ENCODE assay signal across 1 cellular context in genomic region chr3:44365952-44366351, GRCh38.
TF ChIP-seq lines count a peak whose summit lies in the region.

No MANE protein-coding gene starts in this region.

TF ChIP-seq in GM23338, 12 proteins besides CTCF, POLR2A, EP300 and RAD21 (continued from another document):
- no peak for TF ChIP-seq REST (IDR thresholded peaks at IDR 0.05; ENCODE audit: unreplicated experiment)
- TF ChIP-seq ETS1 (IDR thresholded peaks at IDR 0.05), result no peak
- no peak for TF ChIP-seq EZH2 (IDR thresholded peaks at IDR 0.05; ENCODE audit: low read depth, unreplicated experiment)
- no peak for TF ChIP-seq JUNB (IDR thresholded peaks at IDR 0.05; ENCODE audit: unreplicated experiment)
- no peak for TF ChIP-seq ZNF114 (CRISPR knock-in tag; IDR thresholded peaks at IDR 0.05)
- no peak for TF ChIP-seq POLR2AphosphoS5 (IDR thresholded peaks at IDR 0.05; ENCODE audit: low read depth)
- no peak for TF ChIP-seq EZH2phosphoT487 (IDR thresholded peaks at IDR 0.05; ENCODE audit: unreplicated experiment)
- no peak for TF ChIP-seq CREB1 (CRISPR knock-in tag; IDR thresholded peaks at IDR 0.05; ENCODE audit: low read depth)
- TF ChIP-seq ZNF331 (CRISPR knock-in tag; IDR thresholded peaks at IDR 0.05; ENCODE audit: low read depth), result no peak
- TF ChIP-seq, protein P1, sequence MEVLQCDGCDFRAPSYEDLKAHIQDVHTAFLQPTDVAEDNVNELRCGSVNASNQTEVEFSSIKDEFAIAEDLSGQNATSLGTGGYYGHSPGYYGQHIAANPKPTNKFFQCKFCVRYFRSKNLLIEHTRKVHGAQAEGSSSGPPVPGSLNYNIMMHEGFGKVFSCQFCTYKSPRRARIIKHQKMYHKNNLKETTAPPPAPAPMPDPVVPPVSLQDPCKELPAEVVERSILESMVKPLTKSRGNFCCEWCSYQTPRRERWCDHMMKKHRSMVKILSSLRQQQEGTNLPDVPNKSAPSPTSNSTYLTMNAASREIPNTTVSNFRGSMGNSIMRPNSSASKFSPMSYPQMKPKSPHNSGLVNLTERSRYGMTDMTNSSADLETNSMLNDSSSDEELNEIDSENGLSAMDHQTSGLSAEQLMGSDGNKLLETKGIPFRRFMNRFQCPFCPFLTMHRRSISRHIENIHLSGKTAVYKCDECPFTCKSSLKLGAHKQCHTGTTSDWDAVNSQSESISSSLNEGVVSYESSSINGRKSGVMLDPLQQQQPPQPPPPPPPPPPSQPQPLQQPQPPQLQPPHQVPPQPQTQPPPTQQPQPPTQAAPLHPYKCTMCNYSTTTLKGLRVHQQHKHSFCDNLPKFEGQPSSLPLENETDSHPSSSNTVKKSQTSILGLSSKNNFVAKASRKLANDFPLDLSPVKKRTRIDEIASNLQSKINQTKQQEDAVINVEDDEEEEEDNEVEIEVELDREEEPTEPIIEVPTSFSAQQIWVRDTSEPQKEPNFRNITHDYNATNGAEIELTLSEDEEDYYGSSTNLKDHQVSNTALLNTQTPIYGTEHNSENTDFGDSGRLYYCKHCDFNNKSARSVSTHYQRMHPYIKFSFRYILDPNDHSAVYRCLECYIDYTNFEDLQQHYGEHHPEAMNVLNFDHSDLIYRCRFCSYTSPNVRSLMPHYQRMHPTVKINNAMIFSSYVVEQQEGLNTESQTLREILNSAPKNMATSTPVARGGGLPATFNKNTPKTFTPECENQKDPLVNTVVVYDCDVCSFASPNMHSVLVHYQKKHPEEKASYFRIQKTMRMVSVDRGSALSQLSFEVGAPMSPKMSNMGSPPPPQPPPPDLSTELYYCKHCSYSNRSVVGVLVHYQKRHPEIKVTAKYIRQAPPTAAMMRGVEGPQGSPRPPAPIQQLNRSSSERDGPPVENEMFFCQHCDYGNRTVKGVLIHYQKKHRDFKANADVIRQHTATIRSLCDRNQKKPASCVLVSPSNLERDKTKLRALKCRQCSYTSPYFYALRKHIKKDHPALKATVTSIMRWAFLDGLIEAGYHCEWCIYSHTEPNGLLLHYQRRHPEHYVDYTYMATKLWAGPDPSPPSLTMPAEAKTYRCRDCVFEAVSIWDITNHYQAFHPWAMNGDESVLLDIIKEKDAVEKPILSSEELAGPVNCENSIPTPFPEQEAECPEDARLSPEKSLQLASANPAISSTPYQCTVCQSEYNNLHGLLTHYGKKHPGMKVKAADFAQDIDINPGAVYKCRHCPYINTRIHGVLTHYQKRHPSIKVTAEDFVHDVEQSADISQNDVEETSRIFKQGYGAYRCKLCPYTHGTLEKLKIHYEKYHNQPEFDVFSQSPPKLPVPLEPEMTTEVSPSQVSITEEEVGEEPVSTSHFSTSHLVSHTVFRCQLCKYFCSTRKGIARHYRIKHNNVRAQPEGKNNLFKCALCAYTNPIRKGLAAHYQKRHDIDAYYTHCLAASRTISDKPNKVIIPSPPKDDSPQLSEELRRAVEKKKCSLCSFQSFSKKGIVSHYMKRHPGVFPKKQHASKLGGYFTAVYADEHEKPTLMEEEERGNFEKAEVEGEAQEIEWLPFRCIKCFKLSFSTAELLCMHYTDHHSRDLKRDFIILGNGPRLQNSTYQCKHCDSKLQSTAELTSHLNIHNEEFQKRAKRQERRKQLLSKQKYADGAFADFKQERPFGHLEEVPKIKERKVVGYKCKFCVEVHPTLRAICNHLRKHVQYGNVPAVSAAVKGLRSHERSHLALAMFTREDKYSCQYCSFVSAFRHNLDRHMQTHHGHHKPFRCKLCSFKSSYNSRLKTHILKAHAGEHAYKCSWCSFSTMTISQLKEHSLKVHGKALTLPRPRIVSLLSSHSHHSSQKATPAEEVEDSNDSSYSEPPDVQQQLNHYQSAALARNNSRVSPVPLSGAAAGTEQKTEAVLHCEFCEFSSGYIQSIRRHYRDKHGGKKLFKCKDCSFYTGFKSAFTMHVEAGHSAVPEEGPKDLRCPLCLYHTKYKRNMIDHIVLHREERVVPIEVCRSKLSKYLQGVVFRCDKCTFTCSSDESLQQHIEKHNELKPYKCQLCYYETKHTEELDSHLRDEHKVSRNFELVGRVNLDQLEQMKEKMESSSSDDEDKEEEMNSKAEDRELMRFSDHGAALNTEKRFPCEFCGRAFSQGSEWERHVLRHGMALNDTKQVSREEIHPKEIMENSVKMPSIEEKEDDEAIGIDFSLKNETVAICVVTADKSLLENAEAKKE (CRISPR knock-in tag; IDR thresholded peaks at IDR 0.05), result no peak
- no peak for TF ChIP-seq NANOG (IDR thresholded peaks at IDR 0.05; ENCODE audit: borderline replicate concordance)
